1 cellular context compared by ENCODE assay signal in the genomic region with DNA sequence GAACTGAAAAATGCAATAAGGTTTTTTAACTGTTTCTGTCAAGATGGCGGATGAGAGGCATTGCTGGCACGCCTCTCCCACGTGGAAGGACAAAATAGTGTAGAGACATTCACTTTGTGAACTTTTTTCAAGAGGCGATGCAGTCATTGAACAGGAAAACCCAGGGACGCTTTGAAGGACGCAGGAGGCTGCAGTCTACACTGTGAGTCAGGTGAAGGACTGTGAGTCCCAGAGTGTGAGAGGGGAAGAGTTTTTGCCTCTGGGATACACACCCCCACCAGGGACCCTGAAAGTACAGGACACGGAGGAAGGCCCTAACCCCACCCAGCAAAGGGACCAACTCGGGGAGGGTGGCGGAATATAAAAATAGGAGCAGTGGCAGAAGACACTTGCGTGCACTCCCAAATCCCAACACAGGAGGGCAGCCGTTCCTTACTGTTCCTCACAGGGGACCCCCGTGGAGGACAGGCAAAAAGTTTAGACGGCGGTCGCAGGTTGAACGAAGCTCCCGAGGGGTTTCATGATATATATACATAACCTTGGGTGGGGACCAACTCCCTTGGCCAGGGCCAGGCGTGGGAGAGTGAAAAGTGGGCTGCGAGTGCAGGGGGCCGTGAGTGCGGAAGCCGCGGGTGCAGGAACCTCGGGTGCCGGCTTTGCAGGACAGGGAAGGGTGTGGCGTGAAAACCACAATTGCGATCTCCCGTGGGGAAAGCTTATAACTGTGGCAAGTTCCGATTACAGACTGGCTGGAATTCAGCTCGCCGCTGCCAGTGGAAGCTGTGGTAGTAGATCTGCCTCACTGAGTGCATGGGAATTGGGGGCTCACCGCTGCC.
TF ChIP-seq lines count a peak whose summit lies in the region.

No MANE protein-coding gene starts in this region.

TF ChIP-seq in WTC11, 78 proteins besides CTCF, POLR2A, EP300 and RAD21 (continued from another document):
- TF ChIP-seq, protein P1, sequence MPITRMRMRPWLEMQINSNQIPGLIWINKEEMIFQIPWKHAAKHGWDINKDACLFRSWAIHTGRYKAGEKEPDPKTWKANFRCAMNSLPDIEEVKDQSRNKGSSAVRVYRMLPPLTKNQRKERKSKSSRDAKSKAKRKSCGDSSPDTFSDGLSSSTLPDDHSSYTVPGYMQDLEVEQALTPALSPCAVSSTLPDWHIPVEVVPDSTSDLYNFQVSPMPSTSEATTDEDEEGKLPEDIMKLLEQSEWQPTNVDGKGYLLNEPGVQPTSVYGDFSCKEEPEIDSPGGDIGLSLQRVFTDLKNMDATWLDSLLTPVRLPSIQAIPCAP (CRISPR knock-in tag; IDR thresholded peaks at IDR 0.05): no peak
- TF ChIP-seq ZNF671 (CRISPR knock-in tag; IDR thresholded peaks at IDR 0.05): no peak
TF ChIP-seq in WTC11: peak in this region for 0.
